11 cellular contexts compared by ENCODE assay signal in the genomic region with DNA sequence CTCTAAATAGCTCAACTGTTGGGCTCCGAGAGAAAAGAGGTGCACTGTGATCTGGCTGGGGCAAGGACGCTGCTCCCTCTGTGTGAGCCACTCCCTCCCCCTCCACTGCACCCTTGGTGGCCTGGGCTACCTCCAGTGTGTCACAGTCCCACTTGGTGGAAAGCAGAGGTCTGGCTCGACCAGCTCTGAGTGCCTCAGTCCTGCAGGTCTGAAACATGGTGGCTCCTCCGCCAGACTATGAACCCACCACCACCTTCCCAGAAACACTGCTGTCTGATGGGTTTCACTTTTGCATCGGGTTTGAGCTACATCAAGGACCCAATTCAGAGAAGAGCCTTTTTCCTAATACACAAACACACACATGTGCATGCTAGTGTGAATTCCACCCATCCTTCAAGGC.
DNase-seq lines count a peak whose midpoint lies in the region; ATAC-seq and TF ChIP-seq lines count a peak whose summit lies in the region.
"Had no signal": no experiment of that assay in that cellular context is flagged by ENCODE, and none has a peak within 500 bp of the region (broad histone marks: within the 10 kb centered on the region; RNA-seq: fewer than 3 reads in every experiment).

No MANE protein-coding gene starts in this region.

- peaks cover 6% of the 10 kb centered on the region for H3K36me3 Mint-ChIP-seq in T-helper 17 cell (ENCODE audit: low read depth)
- H3K36me3 Mint-ChIP-seq: CD8-positive, alpha-beta T cell had no signal

- peak overlapping the region; percentile 28 for H3K4me3 Mint-ChIP-seq in T-helper 17 cell
- H3K4me3 Mint-ChIP-seq: B cell; CD8-positive, alpha-beta T cell had no signal

- no peak for DNase-seq in T-helper 17 cell
- peak; percentile 61 for DNase-seq in coronary artery (ENCODE audit: low spot score)
- peak; percentile 79 for DNase-seq in mesenteric fat pad (ENCODE audit: low spot score)
- no peak for DNase-seq in NCI-H524 treated with DMSO at 0.1 percent for 48 hours (lab: John Stamatoyannopoulos, UW)
- no peak for DNase-seq in stimulated activated CD4-positive, alpha-beta T cell treated with anti-CD3 and anti-CD28 coated beads, Interleukin-15, amount 100 ng/mL, for 24 hours
- DNase-seq in NCI-H187 treated with DMSO at 0.1 percent for 48 hours (lab: John Stamatoyannopoulos, UW): no peak
- DNase-seq: CD8-positive, alpha-beta T cell; GM23248; HCEC 1CT had no signal

- H3K27me3 Mint-ChIP-seq in T-helper 17 cell: peaks cover 21% of the 10 kb centered on the region

- no peak overlapping the region for H3K4me3 ChIP-seq in coronary artery
- H3K4me3 ChIP-seq: BLaER1 treated with 17β-estradiol and CSF1 and Interleukin-3, amounts not matched to agents 10 nM and 100 nM; GM23248 had no signal

- H3K4me1 Mint-ChIP-seq in T-helper 17 cell: peaks cover 18% of the 10 kb centered on the region
- H3K4me1 Mint-ChIP-seq: B cell had no signal

- H3K27ac ChIP-seq in coronary artery: no peak overlapping the region
- H3K27ac ChIP-seq: GM23248 had no signal

- no peak overlapping the region for H3K27ac Mint-ChIP-seq in T-helper 17 cell
- H3K27ac Mint-ChIP-seq: B cell; CD8-positive, alpha-beta T cell had no signal

- TF ChIP-seq CTCF in coronary artery (IDR thresholded peaks at IDR 0.05): no peak

- H3K9me3 ChIP-seq in T-helper 17 cell (ENCODE audit: control insufficient read depth, low read length, poor library complexity, severe bottlenecking): no peaks in the 10 kb centered on the region

- ATAC-seq in T-helper 17 cell: no peak
- ATAC-seq: CD8-positive, alpha-beta T cell had no signal

Comparison
In these comparisons a context has a peak if more than half of its experiments do, and no peak if none do; other contexts are left out.
1. DNase-seq: peak in coronary artery (single experiment) and mesenteric fat pad (single experiment); none in T-helper 17 cell (0 of 3), NCI-H524 treated with DMSO at 0.1 percent for 48 hours (single experiment), stimulated activated CD4-positive, alpha-beta T cell treated with anti-CD3 and anti-CD28 coated beads, Interleukin-15, amount 100 ng/mL, for 24 hours (single experiment) and NCI-H187 treated with DMSO at 0.1 percent for 48 hours (single experiment).